Comparison of ENCODE assay signal across 15 cellular contexts in the genomic region with DNA sequence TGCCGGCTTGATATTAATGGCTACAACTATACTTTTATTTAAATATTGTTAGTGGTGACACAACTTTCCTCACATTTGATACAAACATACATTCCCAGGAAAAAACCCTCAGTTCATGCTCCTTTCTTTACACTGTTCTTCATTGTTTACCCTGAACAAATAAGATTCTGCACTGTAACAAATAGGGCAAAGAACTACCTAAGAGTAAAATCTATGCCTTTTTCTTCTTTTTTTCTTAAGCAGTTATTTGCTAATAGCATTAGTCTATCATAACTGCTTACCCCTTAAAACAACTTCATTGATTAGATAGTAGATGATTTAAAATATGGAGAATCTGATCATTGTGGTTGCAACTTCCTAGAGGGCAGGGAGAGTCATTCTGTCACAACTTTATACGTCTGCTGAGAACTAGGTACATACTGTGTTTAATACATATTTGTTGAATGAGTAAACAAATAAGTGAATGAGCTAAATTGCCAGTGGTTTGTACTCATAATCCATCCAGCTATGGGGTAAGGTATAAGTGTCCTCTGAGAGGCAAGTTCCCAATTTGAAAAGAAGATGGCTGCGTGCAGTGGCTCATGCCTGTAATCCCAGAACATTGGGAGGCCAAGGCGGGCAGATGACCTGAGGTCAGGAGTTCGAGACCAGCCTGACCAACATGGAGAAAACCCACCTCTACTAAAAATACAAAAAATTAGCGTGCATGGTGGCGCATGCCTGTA.
DNase-seq lines count a peak whose midpoint lies in the region; ATAC-seq, FAIRE-seq and TF ChIP-seq lines count a peak whose summit lies in the region.
"Had no signal": no experiment of that assay in that cellular context is flagged by ENCODE, and none has a peak within 500 bp of the region (broad histone marks: within the 10 kb centered on the region; RNA-seq: fewer than 3 reads in every experiment).

No MANE protein-coding gene starts in this region.

- 65% methylated on average over 7 of the region's 7 CpGs for WGBS in HepG2 (ENCODE audit: low lambda C conversion rate)
- WGBS in testis, 2 donors: 88 to 89% methylated on average over 7 of the region's 7 CpGs

- H3K79me2 ChIP-seq in HepG2 (ENCODE audit: insufficient read depth, low read length): peaks cover 3% of the 10 kb centered on the region

- DNase-seq in LHCN-M2 (ENCODE audit: low read depth): peak; percentile 52
- peak; percentile 78 for DNase-seq in bronchial epithelial cell (ENCODE audit: low read depth)
- peak; percentile 80 for DNase-seq in HepG2 (ENCODE audit: low spot score)
- DNase-seq in middle frontal gyrus (ENCODE audit: extremely low spot score, low spot score): no peak
- no peak for DNase-seq in Right ventricle myocardium inferior (ENCODE audit: missing footprints)
- DNase-seq in activated T-cell treated with anti-CD3 and anti-CD28 coated beads for 4 hours: no peak
- DNase-seq in testis: no peak
- DNase-seq: activated CD4-positive, alpha-beta memory T cell treated with anti-CD3 and anti-CD28 coated beads, Interleukin-2, amount 10 ng/mL, durations not matched to agents 7 days and 5 days; CD8-positive, alpha-beta memory T cell; mesendoderm; NCI-H187 treated with DMSO at 0.1 percent for 48 hours; Peyer's patch had no signal

- TF ChIP-seq POLR2A in HepG2 (IDR thresholded peaks at IDR 0.05; ENCODE audit: insufficient read depth in 1 of 2, low read depth in 2 of 2, low read length in 2 of 2) (no peak), testis (IDR thresholded peaks at IDR 0.05) (no peak)

- H3K4me2 ChIP-seq in HepG2 (ENCODE audit: low read depth, low read length): peak overlapping the region; percentile 43

- no peak for TF ChIP-seq RAD21 in HepG2 (CRISPR knock-in tag; IDR thresholded peaks at IDR 0.05)

- H3K27ac ChIP-seq in C4-2B: peak overlapping the region; percentile 100
- H3K27ac ChIP-seq in HepG2 (ENCODE audit: extremely low read length, insufficient read depth, low read length): peak overlapping the region; percentile 46
- H3K27ac ChIP-seq in testis: no peak overlapping the region
- H3K27ac ChIP-seq: Peyer's patch, right atrium auricular region had no signal

- no peak overlapping the region for H3K9ac ChIP-seq in HepG2 (ENCODE audit: insufficient read depth, low read depth, low read length)

- POLR2A ChIA-PET in HepG2 (lab: Yijun Ruan, JAX): interaction anchor here (0.6 to 0.7 kb wide), 2 partner anchors 12 to 220 kb away, joined by 3 to 4 read pairs; a partner anchor contains a TSS

- H2AFZ ChIP-seq in HepG2 (ENCODE audit: low read length): no peak overlapping the region

- ATAC-seq in HepG2 (peak; percentile 93), Right ventricle myocardium inferior (no peak)

- H3K9me3 ChIP-seq in HepG2 (ENCODE audit: low read length) (no peaks in the 10 kb centered on the region), testis (no peaks in the 10 kb centered on the region)
- H3K9me3 ChIP-seq: Peyer's patch, right atrium auricular region had no signal

- H3K4me1 ChIP-seq in HepG2 (ENCODE audit: insufficient read depth, low read length) (peaks cover 77% of the 10 kb centered on the region), testis (peaks cover 8% of the 10 kb centered on the region)
- H3K4me1 ChIP-seq: Peyer's patch had no signal

- H3K4me3 ChIP-seq in bronchial epithelial cell (ENCODE audit: low read depth, low read length) (no peak overlapping the region), HepG2 (replicated peaks in 1 of 3; ENCODE audit: insufficient read depth in 1 of 3, low read depth in 2 of 3, low read length in 3 of 3) (peak overlapping the region in 1 of 3 experiments; percentile 26; a peak in 1 of 6 replicates), testis (no peak overlapping the region)
- H3K4me3 ChIP-seq: Peyer's patch, right atrium auricular region had no signal

- no TSS peak for BruUV-seq in HepG2 (replicated peaks; lab: Mats Ljungman, UMichigan)

- FAIRE-seq in bronchial epithelial cell (lab: Jason Lieb, UNC) (no peak), HepG2 (lab: Jason Lieb, UNC) (no peak)
- FAIRE-seq: H1 had no signal

- peak in 1 of 2 experiments; percentile 80; a peak in 2 of 4 replicates for TF ChIP-seq EP300 in HepG2 (IDR thresholded peaks at IDR 0.05; ENCODE audit: low read depth in 2 of 2, low read length in 2 of 2)
- TF ChIP-seq EP300 in HepG2 (CRISPR knock-in tag; IDR thresholded peaks at IDR 0.05; ENCODE audit: borderline replicate concordance): no peak

- CTCF ChIA-PET in HepG2 (lab: Yijun Ruan, JAX; ENCODE audit: low intra/inter-chr PET ratio, low total read pairs): no interaction called here

- intact Hi-C loops in HepG2 (cut with micrococcal nuclease; ENCODE audit: unreplicated experiment): loop anchor here (10.0 kb wide), 2 partner anchors 89 to 129 kb away; no protein-coding TSS in a partner anchor
- intact Hi-C loops in Right ventricle myocardium inferior (cut with DNase I): no loop called here
- intact Hi-C loops in testis (cut with DNase I; ENCODE audit: low total_unique reads): no loop called here

- no peaks in the 10 kb centered on the region for H4K20me1 ChIP-seq in HepG2 (ENCODE audit: insufficient read depth, low read length)

- H3K36me3 ChIP-seq in bronchial epithelial cell (ENCODE audit: control insufficient read depth, insufficient read depth, low read length) (no peaks in the 10 kb centered on the region), HepG2 (replicated peaks in 1 of 2; ENCODE audit: control insufficient read depth in 1 of 2, insufficient read depth in 2 of 2, low read length in 2 of 2) (peaks cover 2 to 8% of the 10 kb centered on the region in 2 experiments; a peak in 3 of 5 replicates), testis (ENCODE audit: low read depth, missing control alignments) (no peaks in the 10 kb centered on the region)
- H3K36me3 ChIP-seq: Peyer's patch, right atrium auricular region had no signal

- no peak for TF ChIP-seq CTCF in C4-2B (conservative IDR thresholded peaks at IDR 0.05)
- TF ChIP-seq CTCF in bronchial epithelial cell (IDR thresholded peaks at IDR 0.05; ENCODE audit: insufficient read depth, low read length, severe bottlenecking): no peak
- no peak for TF ChIP-seq CTCF in HepG2 (CRISPR knock-in tag; IDR thresholded peaks at IDR 0.05)
- TF ChIP-seq CTCF in testis (IDR thresholded peaks at IDR 0.05): no peak

- in situ Hi-C loops in HepG2 (cut with HindIII; ENCODE audit: extremely low pct_ligation_motif_present, low pct_unique_long_range_greater_than_20kb): no loop called here

- H3K27me3 ChIP-seq in bronchial epithelial cell (ENCODE audit: control insufficient read depth, insufficient read depth, low read length) (no peaks in the 10 kb centered on the region), HepG2 (ENCODE audit: control insufficient read depth in 1 of 2, insufficient read depth in 2 of 2, low read length in 2 of 2) (no peaks in the 10 kb centered on the region), testis (no peaks in the 10 kb centered on the region)
- H3K27me3 ChIP-seq: Peyer's patch, right atrium auricular region had no signal

TF ChIP-seq in HepG2, 621 proteins besides CTCF, POLR2A, EP300 and RAD21 (continues in another document):
- TF ChIP-seq MIXL1 (CRISPR knock-in tag; IDR thresholded peaks at IDR 0.05): peak; percentile 48; the same call in 1 of the 2 replicates
- TF ChIP-seq FOXA1 (IDR thresholded peaks at IDR 0.05): peak; percentile 96
- peak; percentile 81 for TF ChIP-seq FOXA1 (CRISPR knock-in tag; IDR thresholded peaks at IDR 0.05)
- no peak for TF ChIP-seq ZNF331 (CRISPR knock-in tag; IDR thresholded peaks at IDR 0.05)
- peak; percentile 88; the same call in 1 of the 2 replicates for TF ChIP-seq FOXJ3 (CRISPR knock-in tag; IDR thresholded peaks at IDR 0.05; ENCODE audit: borderline replicate concordance)
- peak; percentile 56 for TF ChIP-seq SALL1 (CRISPR knock-in tag; IDR thresholded peaks at IDR 0.05)
- no peak for TF ChIP-seq RELA (CRISPR knock-in tag; IDR thresholded peaks at IDR 0.05)
- TF ChIP-seq HHEX (CRISPR knock-in tag; IDR thresholded peaks at IDR 0.05): no peak
- no peak for TF ChIP-seq RBFOX2 (IDR thresholded peaks at IDR 0.05; ENCODE audit: low read depth, low read length)
- TF ChIP-seq, protein P1, sequence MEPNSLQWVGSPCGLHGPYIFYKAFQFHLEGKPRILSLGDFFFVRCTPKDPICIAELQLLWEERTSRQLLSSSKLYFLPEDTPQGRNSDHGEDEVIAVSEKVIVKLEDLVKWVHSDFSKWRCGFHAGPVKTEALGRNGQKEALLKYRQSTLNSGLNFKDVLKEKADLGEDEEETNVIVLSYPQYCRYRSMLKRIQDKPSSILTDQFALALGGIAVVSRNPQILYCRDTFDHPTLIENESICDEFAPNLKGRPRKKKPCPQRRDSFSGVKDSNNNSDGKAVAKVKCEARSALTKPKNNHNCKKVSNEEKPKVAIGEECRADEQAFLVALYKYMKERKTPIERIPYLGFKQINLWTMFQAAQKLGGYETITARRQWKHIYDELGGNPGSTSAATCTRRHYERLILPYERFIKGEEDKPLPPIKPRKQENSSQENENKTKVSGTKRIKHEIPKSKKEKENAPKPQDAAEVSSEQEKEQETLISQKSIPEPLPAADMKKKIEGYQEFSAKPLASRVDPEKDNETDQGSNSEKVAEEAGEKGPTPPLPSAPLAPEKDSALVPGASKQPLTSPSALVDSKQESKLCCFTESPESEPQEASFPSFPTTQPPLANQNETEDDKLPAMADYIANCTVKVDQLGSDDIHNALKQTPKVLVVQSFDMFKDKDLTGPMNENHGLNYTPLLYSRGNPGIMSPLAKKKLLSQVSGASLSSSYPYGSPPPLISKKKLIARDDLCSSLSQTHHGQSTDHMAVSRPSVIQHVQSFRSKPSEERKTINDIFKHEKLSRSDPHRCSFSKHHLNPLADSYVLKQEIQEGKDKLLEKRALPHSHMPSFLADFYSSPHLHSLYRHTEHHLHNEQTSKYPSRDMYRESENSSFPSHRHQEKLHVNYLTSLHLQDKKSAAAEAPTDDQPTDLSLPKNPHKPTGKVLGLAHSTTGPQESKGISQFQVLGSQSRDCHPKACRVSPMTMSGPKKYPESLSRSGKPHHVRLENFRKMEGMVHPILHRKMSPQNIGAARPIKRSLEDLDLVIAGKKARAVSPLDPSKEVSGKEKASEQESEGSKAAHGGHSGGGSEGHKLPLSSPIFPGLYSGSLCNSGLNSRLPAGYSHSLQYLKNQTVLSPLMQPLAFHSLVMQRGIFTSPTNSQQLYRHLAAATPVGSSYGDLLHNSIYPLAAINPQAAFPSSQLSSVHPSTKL (CRISPR knock-in tag; IDR thresholded peaks at IDR 0.05): peak; percentile 90
- no peak for TF ChIP-seq ZNF510 (CRISPR knock-in tag; IDR thresholded peaks at IDR 0.05; ENCODE audit: low read depth)

Comparison
In these comparisons a context has a peak if more than half of its experiments do, and no peak if none do; other contexts are left out.
1. H3K27ac ChIP-seq: peak in C4-2B (single experiment) and HepG2 (single experiment); none in testis (0 of 2).
2. DNase-seq: peak in LHCN-M2 (single experiment), bronchial epithelial cell (single experiment) and HepG2 (single experiment); none in middle frontal gyrus (single experiment), Right ventricle myocardium inferior (single experiment), activated T-cell treated with anti-CD3 and anti-CD28 coated beads for 4 hours (single experiment) and testis (single experiment).